24 cellular contexts compared by ENCODE assay signal in genomic region chr12:130807309-130807708, GRCh38.
"Had no signal": no experiment of that assay in that cellular context is flagged by ENCODE, and none has a peak within 500 bp of the region (broad histone marks: within the 10 kb centered on the region; RNA-seq: fewer than 3 reads in every experiment).

No MANE protein-coding gene starts in this region.

- ATAC-seq: K562 had no signal

- H3K9me3 ChIP-seq: SK-N-SH had no signal

- DNase-seq: Kasumi-1; MM.1S; NCI-H1092 treated with DMSO at 0.1 percent for 48 hours; NCI-H1436; NCI-H187; NCI-H2029; NCI-H2081 treated with DMSO at 0.1 percent for 48 hours; NCI-H2171; NCI-H226; NCI-H446; NCI-H510A; NCI-H524 treated with DMSO at 0.1 percent for 48 hours; NCI-H69; NCI-H774; NK-92 treated with Interleukin-12 subunit alpha and Interleukin-12 subunit beta, amount 100 ng/mL, for 24 hours; OCI-M1; RPMI8226; SHP77; SK-N-SH; SW 1271 had no signal

- H3K4me3 Mint-ChIP-seq: IgD-negative memory B cell had no signal

- H3K9ac ChIP-seq: KMS-11, SK-N-SH had no signal

- H3K27ac ChIP-seq: HL-60, KMS-11 had no signal

- H3K4me3 ChIP-seq: K562 had no signal

- H3K27me3 Mint-ChIP-seq: IgD-negative memory B cell had no signal

- H3K4me2 ChIP-seq: KMS-11, SK-N-SH had no signal
